In genomic region chr2:69774984-69775982, GRCh38 we compare ENCODE assay signal across 10 cellular contexts. TPM values are rescaled to one million over a fixed set of nuclear protein-coding genes. Genes with fewer than 3 reads are reported as not detected.
A peak's percentile ranks its signal among the peaks of the same experiment; 100 is the strongest.
DNase-seq lines count a peak whose midpoint lies in the region; ATAC-seq lines count a peak whose summit lies in the region.
"Had no signal": no experiment of that assay in that cellular context is flagged by ENCODE, and none has a peak within 500 bp of the region (broad histone marks: within the 10 kb centered on the region; RNA-seq: fewer than 3 reads in every experiment).

No MANE protein-coding gene starts in this region.

- POLR2A ChIA-PET in T-cell (lab: Charles Lee) = interaction anchor here in 1 of 2 donors (0.5 to 0.6 kb wide), 2 partner anchors 12 to 26 kb away, joined by 3 read pairs; no protein-coding TSS in a partner anchor

- H3K27ac Mint-ChIP-seq in T-cell = peak overlapping the region; percentile 56 to 74

- H3K36me3 Mint-ChIP-seq in T-cell = no peaks in the 10 kb centered on the region

- DNase-seq in stimulated activated CD4-positive, alpha-beta T cell treated with anti-CD3 and anti-CD28 coated beads, Interleukin-1b, Interleukin-23, amount 100 ng/mL, for 48 hours = peak; percentile 18
- DNase-seq in stimulated activated CD4-positive, alpha-beta T cell treated with anti-CD3 and anti-CD28 coated beads, Interleukin-12 subunit alpha, Interleukin-12 subunit beta, amount 100 ng/mL, for 4 hours = no peak
- DNase-seq in T-cell (peak in 22 of 34 experiments; percentile 2 to 28 (median 14)), left lobe of liver (ENCODE audit: low spot score) (peak; percentile 39)
- DNase-seq: C1 segment of cervical spinal cord, kidney glomerular epithelial cell had no signal

- CTCF ChIA-PET in T-cell (lab: Charles Lee) = no interaction called here

- peak; percentile 87 to 95 (median 92) for ATAC-seq in T-cell (replicated peaks in 1 of 4)
- peak; percentile 84 for ATAC-seq in left lobe of liver
- no peak for ATAC-seq in HG02763 (IDR thresholded peaks at IDR 0.05; ENCODE audit: unreplicated experiment)
- ATAC-seq in GM19397 (IDR thresholded peaks at IDR 0.05; ENCODE audit: unreplicated experiment) = no peak
- ATAC-seq in GM21447 (IDR thresholded peaks at IDR 0.05; ENCODE audit: unreplicated experiment) = no peak
- no peak for ATAC-seq in HG02885 (IDR thresholded peaks at IDR 0.05; ENCODE audit: poor library complexity, unreplicated experiment)

- H3K4me3 Mint-ChIP-seq in T-cell = peak overlapping the region; percentile 26 to 52 (median 42)

- H3K9me3 Mint-ChIP-seq in T-cell = no peaks in the 10 kb centered on the region

- H3K4me1 Mint-ChIP-seq in T-cell = peaks cover 28 to 37% (median 30%) of the 10 kb centered on the region in 3 donors

- no peaks in the 10 kb centered on the region for H3K27me3 Mint-ChIP-seq in T-cell

RNA-seq across cellular contexts. Expression of gene ANXA4, which starts 33.3 kb away (rescaled TPM):
- 10 to 100 TPM; 10.4 to 27.6 (median 20.0) TPM for total RNA-seq in T-cell
- total RNA-seq in left lobe of liver = 102 TPM

RNA-seq across cellular contexts. Expression of gene GMCL1, which starts 54.2 kb away (rescaled TPM):
- 10 to 100 TPM; 25.4 to 32.0 (median 27.8) TPM for total RNA-seq in T-cell
- 5.4 TPM for total RNA-seq in left lobe of liver

Comparison
In these comparisons a context has a peak if more than half of its experiments do, and no peak if none do; other contexts are left out.
1. ATAC-seq: peak in T-cell (4 of 4) and left lobe of liver (single experiment); none in HG02763 (single experiment), GM19397 (single experiment), GM21447 (single experiment) and HG02885 (single experiment).